In genomic region chr5:180259260-180259611, GRCh38 we compare ENCODE assay signal across 1 cellular context.
TF ChIP-seq lines count a peak whose summit lies in the region.

No MANE protein-coding gene starts in this region.

TF ChIP-seq in HEK293, 187 proteins besides CTCF, POLR2A, EP300 and RAD21 (continued from another document):
- TF ChIP-seq ZNF26 (tag by site-specific recombination; IDR thresholded peaks at IDR 0.05) = no peak
